ENCODE assay signal across 1 cellular context in genomic region chr12:122123051-122123760, GRCh38.
TF ChIP-seq lines count a peak whose summit lies in the region.

No MANE protein-coding gene starts in this region.

TF ChIP-seq in HepG2, 621 proteins besides CTCF, POLR2A, EP300 and RAD21 (continued from another document):
- TF ChIP-seq ZFP90 (CRISPR knock-in tag; IDR thresholded peaks at IDR 0.05; ENCODE audit: borderline replicate concordance): no peak
- peak; percentile 69 for TF ChIP-seq ZNF687 (CRISPR knock-in tag; IDR thresholded peaks at IDR 0.05)
- TF ChIP-seq, protein P1, sequence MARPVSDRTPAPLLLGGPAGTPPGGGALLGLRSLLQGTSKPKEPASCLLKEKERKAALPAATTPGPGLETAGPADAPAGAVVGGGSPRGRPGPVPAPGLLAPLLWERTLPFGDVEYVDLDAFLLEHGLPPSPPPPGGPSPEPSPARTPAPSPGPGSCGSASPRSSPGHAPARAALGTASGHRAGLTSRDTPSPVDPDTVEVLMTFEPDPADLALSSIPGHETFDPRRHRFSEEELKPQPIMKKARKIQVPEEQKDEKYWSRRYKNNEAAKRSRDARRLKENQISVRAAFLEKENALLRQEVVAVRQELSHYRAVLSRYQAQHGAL (CRISPR knock-in tag; IDR thresholded peaks at IDR 0.05; ENCODE audit: not compliant biosample characterization): no peak
- peak; percentile 11; the same call in 1 of the 2 replicates for TF ChIP-seq RXRA (CRISPR knock-in tag; IDR thresholded peaks at IDR 0.05)
- TF ChIP-seq, protein P2, sequence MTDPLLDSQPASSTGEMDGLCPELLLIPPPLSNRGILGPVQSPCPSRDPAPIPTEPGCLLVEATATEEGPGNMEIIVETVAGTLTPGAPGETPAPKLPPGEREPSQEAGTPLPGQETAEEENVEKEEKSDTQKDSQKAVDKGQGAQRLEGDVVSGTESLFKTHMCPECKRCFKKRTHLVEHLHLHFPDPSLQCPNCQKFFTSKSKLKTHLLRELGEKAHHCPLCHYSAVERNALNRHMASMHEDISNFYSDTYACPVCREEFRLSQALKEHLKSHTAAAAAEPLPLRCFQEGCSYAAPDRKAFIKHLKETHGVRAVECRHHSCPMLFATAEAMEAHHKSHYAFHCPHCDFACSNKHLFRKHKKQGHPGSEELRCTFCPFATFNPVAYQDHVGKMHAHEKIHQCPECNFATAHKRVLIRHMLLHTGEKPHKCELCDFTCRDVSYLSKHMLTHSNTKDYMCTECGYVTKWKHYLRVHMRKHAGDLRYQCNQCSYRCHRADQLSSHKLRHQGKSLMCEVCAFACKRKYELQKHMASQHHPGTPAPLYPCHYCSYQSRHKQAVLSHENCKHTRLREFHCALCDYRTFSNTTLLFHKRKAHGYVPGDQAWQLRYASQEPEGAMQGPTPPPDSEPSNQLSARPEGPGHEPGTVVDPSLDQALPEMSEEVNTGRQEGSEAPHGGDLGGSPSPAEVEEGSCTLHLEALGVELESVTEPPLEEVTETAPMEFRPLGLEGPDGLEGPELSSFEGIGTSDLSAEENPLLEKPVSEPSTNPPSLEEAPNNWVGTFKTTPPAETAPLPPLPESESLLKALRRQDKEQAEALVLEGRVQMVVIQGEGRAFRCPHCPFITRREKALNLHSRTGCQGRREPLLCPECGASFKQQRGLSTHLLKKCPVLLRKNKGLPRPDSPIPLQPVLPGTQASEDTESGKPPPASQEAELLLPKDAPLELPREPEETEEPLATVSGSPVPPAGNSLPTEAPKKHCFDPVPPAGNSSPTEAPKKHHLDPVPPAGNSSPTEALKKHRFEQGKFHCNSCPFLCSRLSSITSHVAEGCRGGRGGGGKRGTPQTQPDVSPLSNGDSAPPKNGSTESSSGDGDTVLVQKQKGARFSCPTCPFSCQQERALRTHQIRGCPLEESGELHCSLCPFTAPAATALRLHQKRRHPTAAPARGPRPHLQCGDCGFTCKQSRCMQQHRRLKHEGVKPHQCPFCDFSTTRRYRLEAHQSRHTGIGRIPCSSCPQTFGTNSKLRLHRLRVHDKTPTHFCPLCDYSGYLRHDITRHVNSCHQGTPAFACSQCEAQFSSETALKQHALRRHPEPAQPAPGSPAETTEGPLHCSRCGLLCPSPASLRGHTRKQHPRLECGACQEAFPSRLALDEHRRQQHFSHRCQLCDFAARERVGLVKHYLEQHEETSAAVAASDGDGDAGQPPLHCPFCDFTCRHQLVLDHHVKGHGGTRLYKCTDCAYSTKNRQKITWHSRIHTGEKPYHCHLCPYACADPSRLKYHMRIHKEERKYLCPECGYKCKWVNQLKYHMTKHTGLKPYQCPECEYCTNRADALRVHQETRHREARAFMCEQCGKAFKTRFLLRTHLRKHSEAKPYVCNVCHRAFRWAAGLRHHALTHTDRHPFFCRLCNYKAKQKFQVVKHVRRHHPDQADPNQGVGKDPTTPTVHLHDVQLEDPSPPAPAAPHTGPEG (CRISPR knock-in tag; IDR thresholded peaks at IDR 0.05): no peak
- TF ChIP-seq GATAD2A (CRISPR knock-in tag; IDR thresholded peaks at IDR 0.05): peak; percentile 19; the same call in 1 of the 2 replicates
- TF ChIP-seq NRL (CRISPR knock-in tag; IDR thresholded peaks at IDR 0.05; ENCODE audit: borderline replicate concordance): no peak
- peak; percentile 83 for TF ChIP-seq STAG1 (CRISPR knock-in tag; IDR thresholded peaks at IDR 0.05)
